Comparison of ENCODE assay signal across 1 cellular context in the genomic region with DNA sequence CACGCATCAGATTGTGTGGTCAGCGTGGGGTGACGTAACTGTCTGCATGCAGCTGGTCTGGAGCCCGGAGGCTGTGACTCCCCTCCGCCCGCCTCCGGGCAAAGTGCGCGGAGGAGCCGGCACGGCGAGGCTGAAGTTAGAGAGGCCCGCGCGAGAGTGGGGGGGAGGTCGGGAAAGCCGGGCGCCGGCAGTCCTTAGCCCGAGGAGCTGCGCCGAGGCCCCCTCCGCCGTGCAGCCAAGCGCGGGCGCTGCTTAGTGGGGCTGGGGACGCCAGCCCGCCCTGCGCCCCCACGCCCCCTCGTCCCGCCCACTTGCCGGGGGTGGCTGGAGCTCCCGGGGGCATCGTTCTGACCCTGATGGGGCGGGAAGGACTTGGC.
TF ChIP-seq lines count a peak whose summit lies in the region.

No MANE protein-coding gene starts in this region.

TF ChIP-seq in HepG2, 621 proteins besides CTCF, POLR2A, EP300 and RAD21 (continued from another document):
- TF ChIP-seq SOX6 (IDR thresholded peaks at IDR 0.05) (no peak), SOX6 (CRISPR knock-in tag; IDR thresholded peaks at IDR 0.05) (peak; percentile 51), HMGXB3 (CRISPR knock-in tag; IDR thresholded peaks at IDR 0.05; ENCODE audit: borderline replicate concordance) (no peak), NONO (IDR thresholded peaks at IDR 0.05) (no peak), NONO (CRISPR knock-in tag; conservative IDR thresholded peaks at IDR 0.05) (0 out of 2 replicates have a peak, but pooled peaks have one; percentile 13), ATF2 (CRISPR knock-in tag; IDR thresholded peaks at IDR 0.05) (peak; percentile 85; the same call in 1 of the 2 replicates), ARID5B (CRISPR knock-in tag; IDR thresholded peaks at IDR 0.05) (peak; percentile 62; the same call in 1 of the 2 replicates), TFDP1 (CRISPR knock-in tag; IDR thresholded peaks at IDR 0.05; ENCODE audit: borderline replicate concordance) (peak; percentile 33; the same call in 1 of the 2 replicates), ZNF572 (CRISPR knock-in tag; IDR thresholded peaks at IDR 0.05) (no peak), ZNF251 (CRISPR knock-in tag; IDR thresholded peaks at IDR 0.05) (no peak), NCOR1 (IDR thresholded peaks at IDR 0.05; ENCODE audit: borderline replicate concordance, low read length) (peak; percentile 80; the same call in 1 of the 2 replicates), ZNF431 (CRISPR knock-in tag; IDR thresholded peaks at IDR 0.05; ENCODE audit: borderline replicate concordance, low read depth) (no peak), ZNF451 (CRISPR knock-in tag; IDR thresholded peaks at IDR 0.05) (0 out of 2 replicates have a peak, but pooled peaks have one; percentile 16), ZNF543 (CRISPR knock-in tag; IDR thresholded peaks at IDR 0.05) (no peak), GMEB1 (CRISPR knock-in tag; IDR thresholded peaks at IDR 0.05; ENCODE audit: borderline replicate concordance) (peak; percentile 29; the same call in 1 of the 2 replicates), HNRNPLL (IDR thresholded peaks at IDR 0.05; ENCODE audit: low read depth, low read length, poor library complexity, severe bottlenecking) (peak; percentile 69)
- TF ChIP-seq, protein P1, sequence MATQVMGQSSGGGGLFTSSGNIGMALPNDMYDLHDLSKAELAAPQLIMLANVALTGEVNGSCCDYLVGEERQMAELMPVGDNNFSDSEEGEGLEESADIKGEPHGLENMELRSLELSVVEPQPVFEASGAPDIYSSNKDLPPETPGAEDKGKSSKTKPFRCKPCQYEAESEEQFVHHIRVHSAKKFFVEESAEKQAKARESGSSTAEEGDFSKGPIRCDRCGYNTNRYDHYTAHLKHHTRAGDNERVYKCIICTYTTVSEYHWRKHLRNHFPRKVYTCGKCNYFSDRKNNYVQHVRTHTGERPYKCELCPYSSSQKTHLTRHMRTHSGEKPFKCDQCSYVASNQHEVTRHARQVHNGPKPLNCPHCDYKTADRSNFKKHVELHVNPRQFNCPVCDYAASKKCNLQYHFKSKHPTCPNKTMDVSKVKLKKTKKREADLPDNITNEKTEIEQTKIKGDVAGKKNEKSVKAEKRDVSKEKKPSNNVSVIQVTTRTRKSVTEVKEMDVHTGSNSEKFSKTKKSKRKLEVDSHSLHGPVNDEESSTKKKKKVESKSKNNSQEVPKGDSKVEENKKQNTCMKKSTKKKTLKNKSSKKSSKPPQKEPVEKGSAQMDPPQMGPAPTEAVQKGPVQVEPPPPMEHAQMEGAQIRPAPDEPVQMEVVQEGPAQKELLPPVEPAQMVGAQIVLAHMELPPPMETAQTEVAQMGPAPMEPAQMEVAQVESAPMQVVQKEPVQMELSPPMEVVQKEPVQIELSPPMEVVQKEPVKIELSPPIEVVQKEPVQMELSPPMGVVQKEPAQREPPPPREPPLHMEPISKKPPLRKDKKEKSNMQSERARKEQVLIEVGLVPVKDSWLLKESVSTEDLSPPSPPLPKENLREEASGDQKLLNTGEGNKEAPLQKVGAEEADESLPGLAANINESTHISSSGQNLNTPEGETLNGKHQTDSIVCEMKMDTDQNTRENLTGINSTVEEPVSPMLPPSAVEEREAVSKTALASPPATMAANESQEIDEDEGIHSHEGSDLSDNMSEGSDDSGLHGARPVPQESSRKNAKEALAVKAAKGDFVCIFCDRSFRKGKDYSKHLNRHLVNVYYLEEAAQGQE (IDR thresholded peaks at IDR 0.05; ENCODE audit: borderline replicate concordance in 1 of 2, low read depth in 1 of 2, low read length in 2 of 2) = peak in 1 of 2 experiments; percentile 9; a peak in 1 of 4 replicates
- TF ChIP-seq, protein P2, sequence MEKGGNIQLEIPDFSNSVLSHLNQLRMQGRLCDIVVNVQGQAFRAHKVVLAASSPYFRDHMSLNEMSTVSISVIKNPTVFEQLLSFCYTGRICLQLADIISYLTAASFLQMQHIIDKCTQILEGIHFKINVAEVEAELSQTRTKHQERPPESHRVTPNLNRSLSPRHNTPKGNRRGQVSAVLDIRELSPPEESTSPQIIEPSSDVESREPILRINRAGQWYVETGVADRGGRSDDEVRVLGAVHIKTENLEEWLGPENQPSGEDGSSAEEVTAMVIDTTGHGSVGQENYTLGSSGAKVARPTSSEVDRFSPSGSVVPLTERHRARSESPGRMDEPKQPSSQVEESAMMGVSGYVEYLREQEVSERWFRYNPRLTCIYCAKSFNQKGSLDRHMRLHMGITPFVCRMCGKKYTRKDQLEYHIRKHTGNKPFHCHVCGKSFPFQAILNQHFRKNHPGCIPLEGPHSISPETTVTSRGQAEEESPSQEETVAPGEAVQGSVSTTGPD (CRISPR knock-in tag; IDR thresholded peaks at IDR 0.05) = 0 out of 2 replicates have a peak, but pooled peaks have one; percentile 12
- TF ChIP-seq, protein P3, sequence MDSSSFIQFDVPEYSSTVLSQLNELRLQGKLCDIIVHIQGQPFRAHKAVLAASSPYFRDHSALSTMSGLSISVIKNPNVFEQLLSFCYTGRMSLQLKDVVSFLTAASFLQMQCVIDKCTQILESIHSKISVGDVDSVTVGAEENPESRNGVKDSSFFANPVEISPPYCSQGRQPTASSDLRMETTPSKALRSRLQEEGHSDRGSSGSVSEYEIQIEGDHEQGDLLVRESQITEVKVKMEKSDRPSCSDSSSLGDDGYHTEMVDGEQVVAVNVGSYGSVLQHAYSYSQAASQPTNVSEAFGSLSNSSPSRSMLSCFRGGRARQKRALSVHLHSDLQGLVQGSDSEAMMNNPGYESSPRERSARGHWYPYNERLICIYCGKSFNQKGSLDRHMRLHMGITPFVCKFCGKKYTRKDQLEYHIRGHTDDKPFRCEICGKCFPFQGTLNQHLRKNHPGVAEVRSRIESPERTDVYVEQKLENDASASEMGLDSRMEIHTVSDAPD (CRISPR knock-in tag; IDR thresholded peaks at IDR 0.05) = no peak
- TF ChIP-seq, protein P4, sequence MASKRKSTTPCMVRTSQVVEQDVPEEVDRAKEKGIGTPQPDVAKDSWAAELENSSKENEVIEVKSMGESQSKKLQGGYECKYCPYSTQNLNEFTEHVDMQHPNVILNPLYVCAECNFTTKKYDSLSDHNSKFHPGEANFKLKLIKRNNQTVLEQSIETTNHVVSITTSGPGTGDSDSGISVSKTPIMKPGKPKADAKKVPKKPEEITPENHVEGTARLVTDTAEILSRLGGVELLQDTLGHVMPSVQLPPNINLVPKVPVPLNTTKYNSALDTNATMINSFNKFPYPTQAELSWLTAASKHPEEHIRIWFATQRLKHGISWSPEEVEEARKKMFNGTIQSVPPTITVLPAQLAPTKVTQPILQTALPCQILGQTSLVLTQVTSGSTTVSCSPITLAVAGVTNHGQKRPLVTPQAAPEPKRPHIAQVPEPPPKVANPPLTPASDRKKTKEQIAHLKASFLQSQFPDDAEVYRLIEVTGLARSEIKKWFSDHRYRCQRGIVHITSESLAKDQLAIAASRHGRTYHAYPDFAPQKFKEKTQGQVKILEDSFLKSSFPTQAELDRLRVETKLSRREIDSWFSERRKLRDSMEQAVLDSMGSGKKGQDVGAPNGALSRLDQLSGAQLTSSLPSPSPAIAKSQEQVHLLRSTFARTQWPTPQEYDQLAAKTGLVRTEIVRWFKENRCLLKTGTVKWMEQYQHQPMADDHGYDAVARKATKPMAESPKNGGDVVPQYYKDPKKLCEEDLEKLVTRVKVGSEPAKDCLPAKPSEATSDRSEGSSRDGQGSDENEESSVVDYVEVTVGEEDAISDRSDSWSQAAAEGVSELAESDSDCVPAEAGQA (IDR thresholded peaks at IDR 0.05; ENCODE audit: low read depth) = no peak; the same call in 1 of the 2 replicates
- TF ChIP-seq, protein P4 (CRISPR knock-in tag; IDR thresholded peaks at IDR 0.05; ENCODE audit: borderline replicate concordance) = no peak
